ENCODE assay signal across 8 cellular contexts in genomic region chr17:2303278-2304188, GRCh38. TPM values are rescaled to one million over a fixed set of nuclear protein-coding genes. Genes with fewer than 3 reads are reported as not detected.
DNase-seq lines count a peak whose midpoint lies in the region; ATAC-seq and TF ChIP-seq lines count a peak whose summit lies in the region.

TSS of gene SMG6 (minus strand) at chr17:2303785. CDS start at chr17:2303720, 65 bp downstream.
TSS of gene SRR (plus strand) at chr17:2303950. CDS start at chr17:2315561, 11,611 bp downstream.

- H3K9ac ChIP-seq in KMS-11: peak within 1 kb of the TSS; percentile 46; the same call in 1 of the 2 replicates

- no peak within 1 kb of the TSS for H3K4me3 ChIP-seq in KMS-11 (IDR thresholded peaks at IDR 0.05; ENCODE audit: insufficient read depth, low read depth, low read length)
- H3K4me3 ChIP-seq in fibroblast of the aortic adventitia (ENCODE audit: low read depth, low read length): peak within 1 kb of the TSS; percentile 91

- H3K4me2 ChIP-seq in KMS-11: peak within 1 kb of the TSS; percentile 77

- TF ChIP-seq POLR2A in Raji (IDR thresholded peaks at IDR 0.05; ENCODE audit: insufficient read depth, low read depth, low read length): peak; percentile 90

- H3K79me2 ChIP-seq in KMS-11 (ENCODE audit: insufficient read depth, low read depth): no peaks in the 10 kb centered on the region

- DNase-seq in EL (peak; percentile 90), fibroblast of the aortic adventitia (ENCODE audit: low read depth) (peak; percentile 79)
- peak; percentile 98 for DNase-seq in activated effector memory CD4-positive, alpha-beta T cell treated with anti-CD3 and anti-CD28 coated beads, Interleukin-2, amount 50 U/mL, for 16 hours

- H3K36me3 Mint-ChIP-seq in nephron (ENCODE audit: low read depth): peaks cover 37% of the 10 kb centered on the region
- H3K36me3 Mint-ChIP-seq in stimulated activated naive CD8-positive, alpha-beta T cell treated with anti-CD3 and anti-CD28 coated beads, Interleukin-15, Interleukin-2, amounts not matched to agents 100 ng/mL and 50 ng/mL, for 24 hours (ENCODE audit: low read depth): peaks cover 21% of the 10 kb centered on the region

- H3K27me3 ChIP-seq in KMS-11 (ENCODE audit: insufficient read depth, low read depth): no peaks in the 10 kb centered on the region

- no peak within 1 kb of the TSS for H3K27ac ChIP-seq in KMS-11

- no peaks in the 10 kb centered on the region for H3K9me3 Mint-ChIP-seq in nephron
- H3K9me3 Mint-ChIP-seq in stimulated activated naive CD8-positive, alpha-beta T cell treated with anti-CD3 and anti-CD28 coated beads, Interleukin-15, Interleukin-2, amounts not matched to agents 100 ng/mL and 50 ng/mL, for 24 hours: no peaks in the 10 kb centered on the region

- H3K36me3 ChIP-seq in KMS-11 (ENCODE audit: insufficient read depth): no peaks in the 10 kb centered on the region

- peak within 1 kb of the TSS; percentile 91 to 97 (median 94) for H3K4me3 Mint-ChIP-seq in nephron
- peak within 1 kb of the TSS; percentile 91 for H3K4me3 Mint-ChIP-seq in stimulated activated naive CD8-positive, alpha-beta T cell treated with anti-CD3 and anti-CD28 coated beads, Interleukin-15, Interleukin-2, amounts not matched to agents 100 ng/mL and 50 ng/mL, for 24 hours

- peak within 1 kb of the TSS; percentile 86 to 97 (median 97) for H3K27ac Mint-ChIP-seq in nephron
- H3K27ac Mint-ChIP-seq in stimulated activated naive CD8-positive, alpha-beta T cell treated with anti-CD3 and anti-CD28 coated beads, Interleukin-15, Interleukin-2, amounts not matched to agents 100 ng/mL and 50 ng/mL, for 24 hours: peak within 1 kb of the TSS; percentile 76

- ATAC-seq in GM21786 (IDR thresholded peaks at IDR 0.05; ENCODE audit: unreplicated experiment): peak; percentile 82

- H4K20me1 ChIP-seq in KMS-11 (ENCODE audit: insufficient read depth): no peaks in the 10 kb centered on the region

- H3K4me1 ChIP-seq in KMS-11 (ENCODE audit: low read depth, poor library complexity, severe bottlenecking): peaks cover 14% of the 10 kb centered on the region

- no peaks in the 10 kb centered on the region for H3K27me3 Mint-ChIP-seq in nephron (ENCODE audit: low read depth)
- H3K27me3 Mint-ChIP-seq in stimulated activated naive CD8-positive, alpha-beta T cell treated with anti-CD3 and anti-CD28 coated beads, Interleukin-15, Interleukin-2, amounts not matched to agents 100 ng/mL and 50 ng/mL, for 24 hours: no peaks in the 10 kb centered on the region

- peak within 1 kb of the TSS; percentile 71 for H2AFZ ChIP-seq in KMS-11 (ENCODE audit: low read depth)

- peaks cover 6% of the 10 kb centered on the region for H3K4me1 Mint-ChIP-seq in nephron
- H3K4me1 Mint-ChIP-seq in stimulated activated naive CD8-positive, alpha-beta T cell treated with anti-CD3 and anti-CD28 coated beads, Interleukin-15, Interleukin-2, amounts not matched to agents 100 ng/mL and 50 ng/mL, for 24 hours (ENCODE audit: low read depth): peaks cover 49% of the 10 kb centered on the region

- TF ChIP-seq CTCF in KMS-11 (conservative IDR thresholded peaks at IDR 0.05; ENCODE audit: low read depth, low read length): no peak
- no peak for TF ChIP-seq CTCF in fibroblast of the aortic adventitia (IDR thresholded peaks at IDR 0.05; ENCODE audit: insufficient read depth, low read length)
- no peak for TF ChIP-seq CTCF in nephron (IDR thresholded peaks at IDR 0.05; ENCODE audit: unreplicated experiment in 3 of 3)

RNA-seq across cellular contexts. Expression of gene SMG6, which starts in this region (rescaled TPM):
- 37.5 and 49.3 TPM in 2 replicates for total RNA-seq in fibroblast of the aortic adventitia (ENCODE audit: low replicate concordance)

RNA-seq across cellular contexts. Expression of gene SRR, which starts in this region (rescaled TPM):
- total RNA-seq in fibroblast of the aortic adventitia (ENCODE audit: low replicate concordance): 9.1 and 29.4 TPM in 2 replicates
